ENCODE assay signal across 1 cellular context in the genomic region with DNA sequence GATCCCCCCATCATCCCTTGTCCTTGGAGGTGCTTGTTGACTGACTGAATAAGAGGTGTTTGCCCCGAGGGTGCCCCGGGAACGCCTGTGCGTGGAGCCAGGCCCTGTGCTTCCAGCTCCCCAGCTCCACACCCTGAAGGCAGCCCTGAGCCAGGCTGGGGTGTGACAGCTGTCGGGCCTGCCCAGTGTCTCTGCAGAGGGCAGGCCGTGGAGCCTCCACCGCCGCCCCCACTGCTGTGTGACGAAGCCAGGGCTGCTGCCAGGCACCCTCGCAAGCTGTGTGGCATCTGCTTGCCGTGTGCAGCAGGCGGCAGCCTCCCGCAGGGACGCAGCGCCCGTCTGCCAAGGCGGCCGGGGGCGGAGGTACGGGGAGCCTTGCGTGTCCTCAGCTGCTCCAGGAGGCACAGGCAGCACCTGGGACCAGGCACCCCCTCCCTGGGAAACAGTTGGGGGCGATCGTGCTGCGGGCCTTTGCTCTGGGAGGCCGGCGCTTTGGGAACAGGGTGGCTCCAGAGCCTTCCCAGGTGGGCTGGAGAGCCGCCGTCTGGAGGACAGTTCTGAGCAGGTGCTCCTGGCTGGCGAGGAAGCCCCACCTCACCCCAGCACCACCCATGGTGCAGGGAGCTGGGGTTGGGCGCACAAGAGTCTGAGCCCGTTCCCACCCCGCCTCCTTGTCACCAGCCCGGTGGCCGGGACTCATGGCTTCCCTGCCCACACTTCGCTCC.
TF ChIP-seq lines count a peak whose summit lies in the region.

No MANE protein-coding gene starts in this region.

TF ChIP-seq in HepG2, 621 proteins besides CTCF, POLR2A, EP300 and RAD21 (continued from another document):
- TF ChIP-seq NCOR1 (IDR thresholded peaks at IDR 0.05; ENCODE audit: borderline replicate concordance, low read length) (no peak), ZNF746 (CRISPR knock-in tag; IDR thresholded peaks at IDR 0.05) (no peak), FLYWCH1 (CRISPR knock-in tag; IDR thresholded peaks at IDR 0.05) (no peak), AGO2 (optimal IDR thresholded peaks at IDR 0.05; ENCODE audit: low read depth, low read length) (peak; percentile 76), ZNF841 (CRISPR knock-in tag; IDR thresholded peaks at IDR 0.05; ENCODE audit: borderline replicate concordance) (no peak)
- TF ChIP-seq, protein P1, sequence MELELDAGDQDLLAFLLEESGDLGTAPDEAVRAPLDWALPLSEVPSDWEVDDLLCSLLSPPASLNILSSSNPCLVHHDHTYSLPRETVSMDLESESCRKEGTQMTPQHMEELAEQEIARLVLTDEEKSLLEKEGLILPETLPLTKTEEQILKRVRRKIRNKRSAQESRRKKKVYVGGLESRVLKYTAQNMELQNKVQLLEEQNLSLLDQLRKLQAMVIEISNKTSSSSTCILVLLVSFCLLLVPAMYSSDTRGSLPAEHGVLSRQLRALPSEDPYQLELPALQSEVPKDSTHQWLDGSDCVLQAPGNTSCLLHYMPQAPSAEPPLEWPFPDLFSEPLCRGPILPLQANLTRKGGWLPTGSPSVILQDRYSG (CRISPR knock-in tag; IDR thresholded peaks at IDR 0.05): no peak
- TF ChIP-seq, protein P2, sequence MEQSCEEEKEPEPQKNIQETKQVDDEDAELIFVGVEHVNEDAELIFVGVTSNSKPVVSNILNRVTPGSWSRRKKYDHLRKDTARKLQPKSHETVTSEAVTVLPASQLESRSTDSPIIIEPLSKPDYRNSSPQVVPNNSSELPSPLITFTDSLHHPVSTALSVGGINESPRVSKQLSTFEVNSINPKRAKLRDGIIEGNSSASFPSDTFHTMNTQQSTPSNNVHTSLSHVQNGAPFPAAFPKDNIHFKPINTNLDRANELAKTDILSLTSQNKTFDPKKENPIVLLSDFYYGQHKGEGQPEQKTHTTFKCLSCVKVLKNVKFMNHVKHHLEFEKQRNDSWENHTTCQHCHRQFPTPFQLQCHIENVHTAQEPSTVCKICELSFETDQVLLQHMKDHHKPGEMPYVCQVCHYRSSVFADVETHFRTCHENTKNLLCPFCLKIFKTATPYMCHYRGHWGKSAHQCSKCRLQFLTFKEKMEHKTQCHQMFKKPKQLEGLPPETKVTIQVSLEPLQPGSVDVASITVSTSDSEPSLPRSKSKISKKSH (CRISPR knock-in tag; IDR thresholded peaks at IDR 0.05; ENCODE audit: borderline replicate concordance): no peak
